1 cellular context compared by ENCODE assay signal in the genomic region with DNA sequence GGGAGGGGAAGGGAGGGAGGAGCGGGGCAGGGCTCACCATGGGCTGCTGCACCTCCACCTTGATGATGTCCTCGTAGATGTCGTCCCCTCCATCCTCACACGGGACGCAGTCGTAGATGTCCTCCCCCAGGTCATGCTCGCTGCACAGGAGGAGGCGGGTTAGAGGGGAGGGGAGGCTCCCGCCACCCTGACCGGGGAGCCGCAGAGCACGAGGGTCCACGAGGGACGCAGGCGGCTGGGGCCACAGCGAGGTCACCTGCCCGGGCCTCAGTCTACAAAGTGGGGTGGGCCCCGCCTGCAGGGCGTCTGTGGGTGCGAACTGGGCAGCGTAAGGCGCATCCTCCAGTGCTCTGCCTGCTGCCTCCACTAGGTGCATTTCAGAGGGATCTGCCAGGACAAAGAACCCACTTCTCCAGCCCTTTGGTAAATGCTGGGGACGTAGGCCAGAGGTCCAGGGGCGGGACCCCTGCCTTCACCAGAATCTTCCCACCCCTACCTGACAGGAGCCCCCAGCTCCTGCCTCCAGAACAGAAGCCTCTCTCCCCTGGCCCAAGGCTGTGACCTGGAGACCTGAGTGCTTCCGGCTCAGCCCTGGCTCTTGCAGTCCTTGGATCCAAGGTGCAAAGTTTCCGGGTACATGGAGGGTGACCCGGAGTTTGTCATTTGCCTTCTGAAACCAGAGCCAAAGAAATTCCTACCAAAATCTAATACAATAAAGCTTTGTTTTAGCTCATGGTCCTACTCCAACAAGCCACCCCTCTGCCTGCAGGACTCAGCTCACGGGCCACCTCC.
TF ChIP-seq lines count a peak whose summit lies in the region.

No MANE protein-coding gene starts in this region.

TF ChIP-seq in GM23338, 12 proteins besides CTCF, POLR2A, EP300 and RAD21 (continued from another document):
- TF ChIP-seq, protein P1, sequence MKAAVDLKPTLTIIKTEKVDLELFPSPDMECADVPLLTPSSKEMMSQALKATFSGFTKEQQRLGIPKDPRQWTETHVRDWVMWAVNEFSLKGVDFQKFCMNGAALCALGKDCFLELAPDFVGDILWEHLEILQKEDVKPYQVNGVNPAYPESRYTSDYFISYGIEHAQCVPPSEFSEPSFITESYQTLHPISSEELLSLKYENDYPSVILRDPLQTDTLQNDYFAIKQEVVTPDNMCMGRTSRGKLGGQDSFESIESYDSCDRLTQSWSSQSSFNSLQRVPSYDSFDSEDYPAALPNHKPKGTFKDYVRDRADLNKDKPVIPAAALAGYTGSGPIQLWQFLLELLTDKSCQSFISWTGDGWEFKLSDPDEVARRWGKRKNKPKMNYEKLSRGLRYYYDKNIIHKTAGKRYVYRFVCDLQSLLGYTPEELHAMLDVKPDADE (IDR thresholded peaks at IDR 0.05), result no peak
- TF ChIP-seq NANOG (IDR thresholded peaks at IDR 0.05; ENCODE audit: borderline replicate concordance) (no peak), EZH2 (IDR thresholded peaks at IDR 0.05; ENCODE audit: low read depth, unreplicated experiment) (no peak), CREB1 (CRISPR knock-in tag; IDR thresholded peaks at IDR 0.05; ENCODE audit: low read depth) (no peak), ZNF114 (CRISPR knock-in tag; IDR thresholded peaks at IDR 0.05) (no peak)
